In the genomic region with DNA sequence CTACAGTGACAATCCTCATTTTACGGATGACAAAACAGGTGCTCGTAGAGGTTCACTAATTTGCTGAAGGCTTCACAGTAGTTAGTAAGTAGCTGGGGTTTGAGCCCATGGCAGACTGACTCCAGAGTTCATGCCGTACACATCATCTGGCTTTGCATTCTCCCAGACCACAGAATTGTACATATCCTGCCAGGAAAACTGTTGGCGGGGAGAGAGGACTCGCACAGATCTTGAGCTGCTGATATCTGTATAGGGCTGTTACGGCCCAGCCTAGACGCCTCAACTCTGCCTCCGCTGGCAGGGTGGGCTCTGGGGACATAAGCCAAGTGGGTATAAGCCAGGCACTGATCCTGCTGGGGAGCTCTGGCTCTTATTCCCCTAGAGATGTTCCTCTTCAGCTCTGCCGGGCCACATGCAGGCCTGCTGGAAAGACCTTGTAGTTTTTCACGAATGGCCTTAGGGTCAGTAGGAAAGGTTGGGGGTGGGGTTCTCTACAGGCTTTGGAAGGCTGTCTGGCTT, we compare ENCODE assay signal across 7 cellular contexts. TPM values are rescaled to one million over a fixed set of nuclear protein-coding genes. Genes with fewer than 3 reads are reported as not detected.
DNase-seq lines count a peak whose midpoint lies in the region; ATAC-seq, FAIRE-seq and TF ChIP-seq lines count a peak whose summit lies in the region.

No MANE protein-coding gene starts in this region.

- ATAC-seq in central memory CD8-positive, alpha-beta T cell (replicated peaks; ENCODE audit: extremely low read depth, poor library complexity, severe bottlenecking): no peak
- ATAC-seq in right lobe of liver: peak; percentile 22 to 54 (median 42)
- no peak for ATAC-seq in HG02973 (IDR thresholded peaks at IDR 0.05; ENCODE audit: unreplicated experiment)

- H3K27me3 ChIP-seq in right lobe of liver: no peaks in the 10 kb centered on the region
- no peaks in the 10 kb centered on the region for H3K27me3 ChIP-seq in tibial artery

- H3K9me3 ChIP-seq in right lobe of liver: no peaks in the 10 kb centered on the region
- H3K9me3 ChIP-seq in tibial artery: no peaks in the 10 kb centered on the region

- peaks cover 0 to 35% (median 0%) of the 10 kb centered on the region in 4 donors for H3K4me1 ChIP-seq in right lobe of liver
- peaks cover 0 to 96% (median 65%) of the 10 kb centered on the region in 4 donors for H3K4me1 ChIP-seq in tibial artery

- peak overlapping the region; percentile 77 to 88 (median 85) for H3K27ac Mint-ChIP-seq in IgD-negative memory B cell
- peak overlapping the region; percentile 39 for H3K27ac Mint-ChIP-seq in central memory CD8-positive, alpha-beta T cell (ENCODE audit: low read depth)

- H3K36me3 Mint-ChIP-seq in IgD-negative memory B cell: no peaks in the 10 kb centered on the region
- H3K36me3 Mint-ChIP-seq in central memory CD8-positive, alpha-beta T cell (ENCODE audit: insufficient read depth): peaks cover 6% of the 10 kb centered on the region

- H3K4me3 Mint-ChIP-seq in IgD-negative memory B cell: peak overlapping the region in 2 of 4 donors; percentile 44 to 92
- no peak overlapping the region for H3K4me3 Mint-ChIP-seq in central memory CD8-positive, alpha-beta T cell

- no peak for DNase-seq in central memory CD8-positive, alpha-beta T cell (ENCODE audit: low spot score in 2 of 2)
- no peak for DNase-seq in right lobe of liver
- peak in 1 of 2 donors; percentile 40 for DNase-seq in tibial artery
- no peak for DNase-seq in HTR-8/SVneo (ENCODE audit: insufficient read length, low spot score)
- DNase-seq in H54 (ENCODE audit: insufficient read length, low spot score): no peak

- FAIRE-seq in HTR-8/SVneo (lab: Jason Lieb, UNC) (no peak), H54 (lab: Jason Lieb, UNC) (no peak)

- TF ChIP-seq POLR2A in right lobe of liver (IDR thresholded peaks at IDR 0.05): no peak
- no peak for TF ChIP-seq POLR2A in H54 (IDR thresholded peaks at IDR 0.05; ENCODE audit: low read depth, low read length)

- peaks cover 42 to 70% (median 57%) of the 10 kb centered on the region in 3 donors for H3K4me1 Mint-ChIP-seq in IgD-negative memory B cell
- peaks cover 70% of the 10 kb centered on the region for H3K4me1 Mint-ChIP-seq in central memory CD8-positive, alpha-beta T cell

- no peaks in the 10 kb centered on the region for H3K27me3 Mint-ChIP-seq in IgD-negative memory B cell
- no peaks in the 10 kb centered on the region for H3K27me3 Mint-ChIP-seq in central memory CD8-positive, alpha-beta T cell

- TF ChIP-seq CTCF in right lobe of liver (IDR thresholded peaks at IDR 0.05) (no peak), tibial artery (IDR thresholded peaks at IDR 0.05) (no peak)

- intact Hi-C loops in right lobe of liver (cut with DNase I) (no loop called here), tibial artery (cut with DNase I; ENCODE audit: low total_unique reads) (no loop called here)

- H3K27ac ChIP-seq in right lobe of liver (no peak overlapping the region), tibial artery (peak overlapping the region; percentile 46 to 52)

- 51% methylated on average over 4 of the region's 10 CpGs for WGBS in right lobe of liver (ENCODE audit: insufficient coverage, low coverage, low lambda C conversion rate, missing lambda C conversion rate)

- no peaks in the 10 kb centered on the region for H3K9me3 Mint-ChIP-seq in IgD-negative memory B cell
- no peaks in the 10 kb centered on the region for H3K9me3 Mint-ChIP-seq in central memory CD8-positive, alpha-beta T cell

- H3K36me3 ChIP-seq in right lobe of liver (no peaks in the 10 kb centered on the region), tibial artery (no peaks in the 10 kb centered on the region)

- no peak overlapping the region for H3K4me3 ChIP-seq in right lobe of liver
- H3K4me3 ChIP-seq in tibial artery: peak overlapping the region in 1 of 2 donors; percentile 12

RNA-seq across cellular contexts. Expression of gene LARP1, which starts 16.3 kb away (rescaled TPM):
- polyA plus RNA-seq in IgD-negative memory B cell: 24.9 TPM
- 10 to 100 TPM; 58.2 to 85.7 (median 73.0) TPM for total RNA-seq in right lobe of liver

Comparison
In these comparisons a context has a peak if more than half of its experiments do, and no peak if none do; other contexts are left out.
1. ATAC-seq: peak in right lobe of liver (4 of 4); none in central memory CD8-positive, alpha-beta T cell (single experiment) and HG02973 (single experiment).
2. H3K27ac ChIP-seq: peak in tibial artery (2 of 2); none in right lobe of liver (0 of 3).